ENCODE assay signal across 12 cellular contexts in the genomic region with DNA sequence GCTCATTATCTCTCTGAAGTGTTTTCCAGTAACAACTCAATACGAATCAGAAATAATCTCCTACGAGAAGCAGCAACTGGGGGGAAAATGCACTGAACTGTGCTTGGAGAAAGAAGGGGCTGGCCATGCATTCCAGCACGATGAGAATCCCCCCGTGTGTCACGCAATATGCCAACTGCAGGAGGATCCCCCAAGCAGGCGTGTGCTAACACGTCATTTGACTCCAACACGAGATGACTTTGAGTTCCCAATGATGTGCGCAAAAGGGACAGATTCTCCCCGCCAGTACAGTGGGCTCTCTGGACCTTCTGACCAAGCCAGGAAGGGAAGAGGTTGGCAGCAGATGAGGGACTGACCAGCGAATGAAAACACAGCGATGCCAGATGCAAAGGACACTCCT.
DNase-seq lines count a peak whose midpoint lies in the region; ATAC-seq and TF ChIP-seq lines count a peak whose summit lies in the region.
"Had no signal": no experiment of that assay in that cellular context is flagged by ENCODE, and none has a peak within 500 bp of the region (broad histone marks: within the 10 kb centered on the region; RNA-seq: fewer than 3 reads in every experiment).

No MANE protein-coding gene starts in this region.

- DNase-seq in NCI-H1694 treated with DMSO at 0.1 percent for 48 hours (lab: John Stamatoyannopoulos, UW) (peak; percentile 8), NCI-H1694 (lab: John Stamatoyannopoulos, UW) (no peak), T1000 (lab: John Stamatoyannopoulos, UW) (peak; percentile 86), foreskin fibroblast (peak; percentile 79 to 90), thoracic aorta (ENCODE audit: low spot score) (no peak), HPDE6-E6E7 (ENCODE audit: extremely low spot score) (no peak)
- no peak for DNase-seq in stimulated activated naive CD8-positive, alpha-beta T cell treated with anti-CD3 and anti-CD28 coated beads, Interleukin-15, amount 100 ng/mL, for 72 hours
- DNase-seq in activated T-cell treated with anti-CD3 and anti-CD28 coated beads, Interleukin-2, amount 50 U/mL, for 1 hour: no peak
- DNase-seq: activated CD4-positive, alpha-beta T cell treated with anti-CD3 and anti-CD28 coated beads for 1 hour; activated gamma-delta T cell treated with Interleukin-2 at 50 U/mL for 16 hours; SHP77 treated with DMSO at 0.1 percent for 48 hours had no signal

- peak overlapping the region; percentile 52 to 55 for H3K27ac ChIP-seq in thoracic aorta
- H3K27ac ChIP-seq: 22Rv1 had no signal

- H3K4me3 ChIP-seq in foreskin fibroblast (ENCODE audit: low read depth in 1 of 2, low read length in 2 of 2) (peak overlapping the region in 1 of 2 donors; percentile 1), thoracic aorta (no peak overlapping the region)

- no peaks in the 10 kb centered on the region for H3K36me3 ChIP-seq in thoracic aorta

- no peaks in the 10 kb centered on the region for H3K4me1 Mint-ChIP-seq in stimulated activated naive CD8-positive, alpha-beta T cell treated with anti-CD3 and anti-CD28 coated beads, Interleukin-15, amount 100 ng/mL, for 72 hours

- no peaks in the 10 kb centered on the region for H3K9me3 Mint-ChIP-seq in stimulated activated naive CD8-positive, alpha-beta T cell treated with anti-CD3 and anti-CD28 coated beads, Interleukin-15, amount 100 ng/mL, for 72 hours

- TF ChIP-seq CTCF in foreskin fibroblast (IDR thresholded peaks at IDR 0.05; ENCODE audit: low read depth, low read length) (no peak), thoracic aorta (IDR thresholded peaks at IDR 0.05) (no peak)

- no peaks in the 10 kb centered on the region for H3K9me3 ChIP-seq in thoracic aorta

- peaks cover 44% of the 10 kb centered on the region for H3K27me3 Mint-ChIP-seq in stimulated activated naive CD8-positive, alpha-beta T cell treated with anti-CD3 and anti-CD28 coated beads, Interleukin-15, amount 100 ng/mL, for 72 hours

- no peaks in the 10 kb centered on the region for H3K27me3 ChIP-seq in thoracic aorta (replicated peaks; ENCODE audit: insufficient read depth)

- H3K27ac Mint-ChIP-seq in stimulated activated naive CD8-positive, alpha-beta T cell treated with anti-CD3 and anti-CD28 coated beads, Interleukin-15, amount 100 ng/mL, for 72 hours: no peak overlapping the region

- ATAC-seq in thoracic aorta (ENCODE audit: insufficient number of reproducible peaks, low FRiP score, low read depth): no peak
- no peak for ATAC-seq in stimulated activated naive CD8-positive, alpha-beta T cell treated with anti-CD3 and anti-CD28 coated beads, Interleukin-15, amount 100 ng/mL, for 72 hours

- no peak overlapping the region for H3K4me3 Mint-ChIP-seq in stimulated activated naive CD8-positive, alpha-beta T cell treated with anti-CD3 and anti-CD28 coated beads, Interleukin-15, amount 100 ng/mL, for 72 hours

- H3K4me1 ChIP-seq in thoracic aorta (ENCODE audit: control insufficient read depth in 1 of 2, low read depth in 2 of 2): peaks cover 38 to 76% of the 10 kb centered on the region in 2 donors

Comparison
In these comparisons a context has a peak if more than half of its experiments do, and no peak if none do; other contexts are left out.
1. DNase-seq: peak in NCI-H1694 treated with DMSO at 0.1 percent for 48 hours (single experiment), T1000 (single experiment) and foreskin fibroblast (2 of 2); none in NCI-H1694 (single experiment), thoracic aorta (single experiment), HPDE6-E6E7 (single experiment), stimulated activated naive CD8-positive, alpha-beta T cell treated with anti-CD3 and anti-CD28 coated beads, Interleukin-15, amount 100 ng/mL, for 72 hours (0 of 2) and activated T-cell treated with anti-CD3 and anti-CD28 coated beads, Interleukin-2, amount 50 U/mL, for 1 hour (single experiment).